ENCODE assay signal across 17 cellular contexts in genomic region chr6:169893624-169894023, GRCh38.
A peak's percentile ranks its signal among the peaks of the same experiment; 100 is the strongest.
DNase-seq lines count a peak whose midpoint lies in the region; ATAC-seq and TF ChIP-seq lines count a peak whose summit lies in the region.
"Had no signal": no experiment of that assay in that cellular context is flagged by ENCODE, and none has a peak within 500 bp of the region (broad histone marks: within the 10 kb centered on the region; RNA-seq: fewer than 3 reads in every experiment).

No MANE protein-coding gene starts in this region.

- H3K4me3 ChIP-seq in right atrium auricular region: no peak overlapping the region
- H3K4me3 ChIP-seq in right cardiac atrium (ENCODE audit: low read length): no peak overlapping the region
- H3K4me3 ChIP-seq in MM.1S (ENCODE audit: low read length): no peak overlapping the region
- H3K4me3 ChIP-seq: BLaER1 treated with 17β-estradiol and CSF1 and Interleukin-3, amounts not matched to agents 10 nM and 100 nM; GM12878 had no signal

- H3K9me3 Mint-ChIP-seq in nephron progenitor cell (peaks cover 18% of the 10 kb centered on the region), osteocyte (ENCODE audit: unreplicated experiment) (peaks cover 16% of the 10 kb centered on the region)
- H3K9me3 Mint-ChIP-seq: CD8-positive, alpha-beta T cell had no signal

- no peaks in the 10 kb centered on the region for H3K9me2 ChIP-seq in MM.1S (replicated peaks; ENCODE audit: insufficient read depth, low read length)

- H3K27me3 Mint-ChIP-seq in nephron progenitor cell (ENCODE audit: low read depth, poor library complexity) (peaks cover 25% of the 10 kb centered on the region), osteocyte (ENCODE audit: unreplicated experiment) (no peaks in the 10 kb centered on the region)

- no peak overlapping the region for H3K4me2 ChIP-seq in MM.1S (ENCODE audit: low read depth, low read length)

- TF ChIP-seq CTCF in right atrium auricular region (IDR thresholded peaks at IDR 0.05): no peak
- TF ChIP-seq CTCF in nephron progenitor cell (IDR thresholded peaks at IDR 0.05): no peak
- TF ChIP-seq CTCF in osteocyte (IDR thresholded peaks at IDR 0.05): no peak
- no peak for TF ChIP-seq CTCF in MM.1S (IDR thresholded peaks at IDR 0.05; ENCODE audit: low read length)

- WGBS in right cardiac atrium: 77% methylated on average over 8 of the region's 8 CpGs

- H3K4me1 ChIP-seq in right atrium auricular region: no peaks in the 10 kb centered on the region
- H3K4me1 ChIP-seq in right cardiac atrium (ENCODE audit: control insufficient read depth, insufficient read depth, low read length): no peaks in the 10 kb centered on the region
- H3K4me1 ChIP-seq in MM.1S (ENCODE audit: low read length): no peaks in the 10 kb centered on the region

- no peak for ATAC-seq in right cardiac atrium
- ATAC-seq: CD8-positive, alpha-beta T cell; GM12878 had no signal

- intact Hi-C loops in right cardiac atrium (cut with DNase I): no loop called here

- H3K4me3 Mint-ChIP-seq in nephron progenitor cell: peak overlapping the region; percentile 43
- no peak overlapping the region for H3K4me3 Mint-ChIP-seq in osteocyte (ENCODE audit: unreplicated experiment)
- H3K4me3 Mint-ChIP-seq: B cell; CD8-positive, alpha-beta T cell; H9 had no signal

- H3K27me3 ChIP-seq in right atrium auricular region (no peaks in the 10 kb centered on the region), right cardiac atrium (ENCODE audit: control insufficient read depth, insufficient read depth) (no peaks in the 10 kb centered on the region), MM.1S (replicated peaks; ENCODE audit: insufficient read depth, low read length) (0 out of 2 replicates have a peak, but pooled peaks cover 3% of the 10 kb centered on the region)

- peak overlapping the region; percentile 42 for H3K27ac Mint-ChIP-seq in nephron progenitor cell
- no peak overlapping the region for H3K27ac Mint-ChIP-seq in osteocyte (ENCODE audit: unreplicated experiment)
- H3K27ac Mint-ChIP-seq: B cell; CD8-positive, alpha-beta T cell; H9 had no signal

- no peaks in the 10 kb centered on the region for H3K79me2 ChIP-seq in MM.1S (ENCODE audit: low read length)

- H3K27ac ChIP-seq in right atrium auricular region (no peak overlapping the region), right cardiac atrium (ENCODE audit: low read length) (no peak overlapping the region), MM.1S (ENCODE audit: low read length) (no peak overlapping the region)
- H3K27ac ChIP-seq: BLaER1 treated with 17β-estradiol and CSF1 and Interleukin-3, amounts not matched to agents 10 nM and 100 nM had no signal

- no peak overlapping the region for H3K9ac ChIP-seq in MM.1S (ENCODE audit: low read length)
- H3K9ac ChIP-seq: BLaER1 treated with 17β-estradiol and CSF1 and Interleukin-3, amounts not matched to agents 10 nM and 100 nM had no signal

- H3K36me3 Mint-ChIP-seq in nephron progenitor cell (ENCODE audit: low read depth) (peaks cover 9% of the 10 kb centered on the region), osteocyte (ENCODE audit: unreplicated experiment) (no peaks in the 10 kb centered on the region)
- H3K36me3 Mint-ChIP-seq: CD8-positive, alpha-beta T cell had no signal

- DNase-seq in right atrium auricular region (ENCODE audit: low spot score): peak; percentile 23
- DNase-seq in right cardiac atrium: no peak
- no peak for DNase-seq in nephron progenitor cell
- peak; percentile 74 for DNase-seq in osteocyte (ENCODE audit: extremely low spot score, unreplicated experiment)
- DNase-seq in D341Med (ENCODE audit: low spot score): no peak
- no peak for DNase-seq in NCI-H526 treated with DMSO at 0.1 percent for 48 hours (lab: John Stamatoyannopoulos, UW)
- DNase-seq in MM.1S: no peak
- DNase-seq: Calu3, DMS 273 treated with DMSO at 0.1 percent for 48 hours, DMS53, DND-41, EL, H9 had no signal

- H4K20me1 ChIP-seq in MM.1S (ENCODE audit: insufficient read depth, low read length): no peaks in the 10 kb centered on the region
- H4K20me1 ChIP-seq: BLaER1 treated with 17β-estradiol and CSF1 and Interleukin-3, amounts not matched to agents 10 nM and 100 nM had no signal

- no peak overlapping the region for H2AFZ ChIP-seq in MM.1S (ENCODE audit: low read length)

- no peaks in the 10 kb centered on the region for H3F3A ChIP-seq in MM.1S (ENCODE audit: insufficient read depth, low read length)

- H3K4me1 Mint-ChIP-seq in nephron progenitor cell (peaks cover 30% of the 10 kb centered on the region), osteocyte (ENCODE audit: unreplicated experiment) (no peaks in the 10 kb centered on the region)
- H3K4me1 Mint-ChIP-seq: B cell, H9 had no signal

- no peaks in the 10 kb centered on the region for H3K36me3 ChIP-seq in right atrium auricular region
- no peaks in the 10 kb centered on the region for H3K36me3 ChIP-seq in MM.1S (replicated peaks; ENCODE audit: insufficient read depth, low read length)
- H3K36me3 ChIP-seq: BLaER1 treated with 17β-estradiol and CSF1 and Interleukin-3, amounts not matched to agents 10 nM and 100 nM had no signal

- no peaks in the 10 kb centered on the region for H3K9me3 ChIP-seq in right atrium auricular region
- H3K9me3 ChIP-seq in right cardiac atrium (ENCODE audit: control insufficient read depth, low read length): no peaks in the 10 kb centered on the region
- H3K9me3 ChIP-seq in MM.1S (replicated peaks; ENCODE audit: insufficient read depth, low read length): no peaks in the 10 kb centered on the region

Comparison
In these comparisons a context has a peak if more than half of its experiments do, and no peak if none do; other contexts are left out.
1. DNase-seq: peak in right atrium auricular region (single experiment) and osteocyte (single experiment); none in right cardiac atrium (0 of 3), nephron progenitor cell (single experiment), D341Med (single experiment), NCI-H526 treated with DMSO at 0.1 percent for 48 hours (single experiment) and MM.1S (single experiment).